ENCODE assay signal across 8 cellular contexts in the genomic region with DNA sequence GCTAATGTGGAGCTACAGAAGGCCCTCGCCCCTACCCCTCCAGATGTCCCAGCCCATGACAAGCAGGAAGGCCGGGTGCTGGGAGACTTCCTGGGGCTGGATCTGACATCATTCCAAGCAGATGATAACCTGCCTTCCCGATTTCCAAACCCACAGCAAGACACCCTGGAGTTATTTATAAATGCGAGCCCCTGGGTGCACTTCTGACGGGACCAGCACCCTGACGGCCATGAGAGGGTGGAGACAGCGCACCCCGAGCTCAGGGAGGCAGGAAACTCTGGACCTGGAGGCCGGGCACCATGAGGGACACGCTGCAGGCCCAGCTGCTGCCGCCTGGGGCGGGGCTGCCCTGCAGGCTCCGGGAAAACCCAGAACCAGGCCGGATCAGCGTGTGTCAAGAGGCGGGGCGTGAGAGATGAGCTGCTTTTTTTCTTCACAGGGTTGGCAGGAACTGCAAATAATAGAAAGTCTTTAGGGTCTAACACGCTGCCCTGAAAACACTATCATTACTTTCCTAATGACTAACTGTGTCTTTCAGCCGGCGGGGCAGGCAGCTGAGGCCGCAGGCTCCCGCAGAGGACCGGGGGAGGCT. TPM values are rescaled to one million over a fixed set of nuclear protein-coding genes. Genes with fewer than 3 reads are reported as not detected.
DNase-seq lines count a peak whose midpoint lies in the region; ATAC-seq and TF ChIP-seq lines count a peak whose summit lies in the region.

No MANE protein-coding gene starts in this region.

- H3K4me1 ChIP-seq in right cardiac atrium (ENCODE audit: control insufficient read depth, insufficient read depth, low read length) (no peaks in the 10 kb centered on the region), vagina (peaks cover 8% of the 10 kb centered on the region)

- no peaks in the 10 kb centered on the region for H3K9me3 ChIP-seq in right cardiac atrium (ENCODE audit: control insufficient read depth, low read length)
- H3K9me3 ChIP-seq in vagina = no peaks in the 10 kb centered on the region

- TF ChIP-seq POLR2A in vagina (IDR thresholded peaks at IDR 0.05) = no peak

- peak in 1 of 3 experiments; percentile 12 for TF ChIP-seq CTCF in vagina (IDR thresholded peaks at IDR 0.05)

- H3K4me3 ChIP-seq in right cardiac atrium (ENCODE audit: low read length) = no peak overlapping the region
- no peak overlapping the region for H3K4me3 ChIP-seq in vagina

- no peaks in the 10 kb centered on the region for H3K36me3 ChIP-seq in vagina

- H3K27ac ChIP-seq in right cardiac atrium (ENCODE audit: low read length) (no peak overlapping the region), vagina (peak overlapping the region; percentile 56)

- H3K27me3 ChIP-seq in right cardiac atrium (ENCODE audit: control insufficient read depth, insufficient read depth) = no peaks in the 10 kb centered on the region
- no peaks in the 10 kb centered on the region for H3K27me3 ChIP-seq in vagina

- WGBS in right cardiac atrium = 50% methylated on average over 23 of the region's 23 CpGs

- DNase-seq in stimulated activated CD4-positive, alpha-beta T cell treated with anti-CD3 and anti-CD28 coated beads, Interleukin-4, amount 100 ng/mL, for 24 hours = peak; percentile 37
- DNase-seq in stimulated activated CD4-positive, alpha-beta T cell treated with anti-CD3 and anti-CD28 coated beads, Interleukin-1b, Interleukin-23, amount 100 ng/mL, for 48 hours = no peak
- DNase-seq in SK-N-DZ (ENCODE audit: low spot score) (peak; percentile 74), right cardiac atrium (peak; percentile 47 to 72 (median 64)), vagina (ENCODE audit: extremely low spot score in 2 of 2) (peak in 1 of 2 donors; percentile 74)
- DNase-seq in central memory CD4-positive, alpha-beta T cell = no peak

- intact Hi-C loops in right cardiac atrium (cut with DNase I) (no loop called here), vagina (cut with DNase I) (no loop called here)

- ATAC-seq in right cardiac atrium (peak in 1 of 2 donors; percentile 12), GM21717 (IDR thresholded peaks at IDR 0.05; ENCODE audit: unreplicated experiment) (no peak), HG02938 (IDR thresholded peaks at IDR 0.05; ENCODE audit: unreplicated experiment) (no peak)

RNA-seq across cellular contexts. Expression of a gene that starts 2.5 kb away (rescaled TPM):
- polyA plus RNA-seq in SK-N-DZ (2014; cell fraction: cytosol; rRNA removed) = 9.5 and 10.4 TPM in 2 replicates
- polyA plus RNA-seq in SK-N-DZ (2014; cell fraction: nucleus; rRNA removed) = 10.2 and 11.6 TPM in 2 replicates
- total RNA-seq in right cardiac atrium (1 to 10 TPM; 1.2 to 4.9 (median 3.9) TPM), vagina (4.9 TPM)
- polyA plus RNA-seq in right cardiac atrium = 1.6 TPM

Comparison
In these comparisons a context has a peak if more than half of its experiments do, and no peak if none do; other contexts are left out.
1. DNase-seq: peak in stimulated activated CD4-positive, alpha-beta T cell treated with anti-CD3 and anti-CD28 coated beads, Interleukin-4, amount 100 ng/mL, for 24 hours (single experiment), SK-N-DZ (single experiment) and right cardiac atrium (3 of 3); none in stimulated activated CD4-positive, alpha-beta T cell treated with anti-CD3 and anti-CD28 coated beads, Interleukin-1b, Interleukin-23, amount 100 ng/mL, for 48 hours (single experiment) and central memory CD4-positive, alpha-beta T cell (single experiment).